Comparison of ENCODE assay signal across 18 cellular contexts in the genomic region with DNA sequence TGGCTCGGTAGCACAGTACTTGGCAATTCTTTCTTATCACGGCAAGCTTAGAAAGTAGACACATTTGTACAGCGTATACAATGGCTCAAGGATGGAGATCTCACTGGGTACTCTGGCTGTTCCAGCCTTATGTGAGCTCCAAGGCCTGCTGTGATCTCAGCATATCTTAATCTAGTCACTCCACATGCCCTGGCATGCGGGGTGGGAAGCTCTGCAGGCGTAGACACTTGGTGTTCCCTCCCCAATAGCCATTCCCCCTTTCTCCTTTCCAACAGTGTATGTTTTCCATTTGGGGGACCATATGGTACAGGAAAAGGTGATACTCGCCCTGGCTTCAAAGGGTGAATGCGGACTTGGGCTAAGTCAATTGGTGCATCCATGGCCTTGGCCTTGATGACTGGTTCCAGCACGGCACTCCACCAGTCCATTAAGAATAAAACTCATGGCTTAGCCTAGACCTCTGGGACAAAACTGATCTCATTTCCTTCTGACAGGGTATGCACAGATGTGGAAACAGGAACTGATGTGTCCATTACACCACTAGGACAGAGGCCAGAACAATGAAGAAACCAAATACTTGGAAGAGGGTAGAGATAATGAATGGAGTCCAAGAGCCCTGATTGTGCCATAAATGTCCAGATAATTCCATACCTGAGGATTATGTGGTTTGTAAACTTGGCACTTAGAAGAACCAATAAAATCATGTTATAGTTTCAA. TPM values are rescaled to one million over a fixed set of nuclear protein-coding genes. Genes with fewer than 3 reads are reported as not detected.
DNase-seq lines count a peak whose midpoint lies in the region; ATAC-seq and TF ChIP-seq lines count a peak whose summit lies in the region.
"Had no signal": no experiment of that assay in that cellular context is flagged by ENCODE, and none has a peak within 500 bp of the region (broad histone marks: within the 10 kb centered on the region; RNA-seq: fewer than 3 reads in every experiment).

No MANE protein-coding gene starts in this region.

- BruUV-seq in MCF 10A (replicated peaks; lab: Mats Ljungman, UMichigan), result no TSS peak

- H3K4me3 ChIP-seq in breast epithelium (no peak overlapping the region), fibroblast of mammary gland (ENCODE audit: control insufficient read depth, low read depth, low read length) (no peak overlapping the region), upper lobe of left lung (no peak overlapping the region)
- H3K4me3 ChIP-seq: dorsolateral prefrontal cortex, esophagus squamous epithelium, sigmoid colon had no signal

- H3K27ac Mint-ChIP-seq in MCF 10A (ENCODE audit: low read depth, unreplicated experiment) (no peak overlapping the region), mesothelial cell of epicardium (no peak overlapping the region)
- H3K27ac Mint-ChIP-seq: activated naive CD4-positive, alpha-beta T cell treated with anti-CD3 and anti-CD28 coated beads, Interleukin-2, amount 10 ng/mL, durations not matched to agents 7 days and 5 days; CD4-positive, CD25-positive, alpha-beta regulatory T cell had no signal

- no peaks in the 10 kb centered on the region for H3K36me3 ChIP-seq in breast epithelium
- H3K36me3 ChIP-seq in upper lobe of left lung, result no peaks in the 10 kb centered on the region
- H3K36me3 ChIP-seq: esophagus squamous epithelium, sigmoid colon had no signal

- intact Hi-C loops in MCF 10A (cut with micrococcal nuclease) (no loop called here), breast epithelium (cut with DNase I; ENCODE audit: low total_unique reads) (no loop called here)

- no peaks in the 10 kb centered on the region for H3K4me1 ChIP-seq in breast epithelium
- H3K4me1 ChIP-seq in upper lobe of left lung, result no peaks in the 10 kb centered on the region
- H3K4me1 ChIP-seq: esophagus squamous epithelium, sigmoid colon had no signal

- H3K9me3 Mint-ChIP-seq in MCF 10A (ENCODE audit: unreplicated experiment) (no peaks in the 10 kb centered on the region), mesothelial cell of epicardium (peaks cover 8% of the 10 kb centered on the region)
- H3K9me3 Mint-ChIP-seq: activated naive CD4-positive, alpha-beta T cell treated with anti-CD3 and anti-CD28 coated beads, Interleukin-2, amount 10 ng/mL, durations not matched to agents 7 days and 5 days had no signal

- H3K27me3 ChIP-seq in breast epithelium (no peaks in the 10 kb centered on the region), upper lobe of left lung (no peaks in the 10 kb centered on the region)
- H3K27me3 ChIP-seq: dorsolateral prefrontal cortex, esophagus squamous epithelium, sigmoid colon had no signal

- no peaks in the 10 kb centered on the region for H3K4me1 Mint-ChIP-seq in MCF 10A (ENCODE audit: insufficient read depth, unreplicated experiment)
- no peaks in the 10 kb centered on the region for H3K4me1 Mint-ChIP-seq in mesothelial cell of epicardium

- H3K9me3 ChIP-seq in breast epithelium (peaks cover 6 to 8% of the 10 kb centered on the region in 2 donors), upper lobe of left lung (no peaks in the 10 kb centered on the region)
- H3K9me3 ChIP-seq: esophagus squamous epithelium, sigmoid colon had no signal

- CTCF ChIA-PET in MCF 10A (lab: Yijun Ruan, JAX), result interaction anchor here (0.6 to 0.7 kb wide), 2 partner anchors 16 to 17 kb away, joined by 3 read pairs; no protein-coding TSS in a partner anchor

- TF ChIP-seq POLR2A in breast epithelium (IDR thresholded peaks at IDR 0.05), result no peak
- no peak for TF ChIP-seq POLR2A in upper lobe of left lung (IDR thresholded peaks at IDR 0.05)

- H3K27ac ChIP-seq in breast epithelium (no peak overlapping the region), upper lobe of left lung (no peak overlapping the region)
- H3K27ac ChIP-seq: dorsolateral prefrontal cortex, esophagus squamous epithelium, sigmoid colon had no signal

- H3K4me3 Mint-ChIP-seq in MCF 10A (ENCODE audit: unreplicated experiment) (no peak overlapping the region), mesothelial cell of epicardium (no peak overlapping the region)
- H3K4me3 Mint-ChIP-seq: activated naive CD4-positive, alpha-beta T cell treated with anti-CD3 and anti-CD28 coated beads, Interleukin-2, amount 10 ng/mL, durations not matched to agents 7 days and 5 days; CD4-positive, CD25-positive, alpha-beta regulatory T cell had no signal

- ATAC-seq in upper lobe of left lung (ENCODE audit: low FRiP score in 2 of 2), result peak; percentile 20 to 79

- TF ChIP-seq CTCF in MCF 10A (IDR thresholded peaks at IDR 0.05; ENCODE audit: unreplicated experiment) (no peak), breast epithelium (IDR thresholded peaks at IDR 0.05) (no peak), fibroblast of mammary gland (conservative IDR thresholded peaks at IDR 0.05; ENCODE audit: control insufficient read depth, insufficient read depth, low read depth, low read length) (no peak), upper lobe of left lung (IDR thresholded peaks at IDR 0.05) (no peak), mesothelial cell of epicardium (IDR thresholded peaks at IDR 0.05; ENCODE audit: unreplicated experiment) (no peak)

- TF ChIP-seq EP300 in upper lobe of left lung (IDR thresholded peaks at IDR 0.05), result no peak

- H3K36me3 Mint-ChIP-seq in MCF 10A (ENCODE audit: insufficient read depth, unreplicated experiment), result no peaks in the 10 kb centered on the region
- H3K36me3 Mint-ChIP-seq in mesothelial cell of epicardium, result peaks cover 14% of the 10 kb centered on the region
- H3K36me3 Mint-ChIP-seq: activated naive CD4-positive, alpha-beta T cell treated with anti-CD3 and anti-CD28 coated beads, Interleukin-2, amount 10 ng/mL, durations not matched to agents 7 days and 5 days; CD4-positive, CD25-positive, alpha-beta regulatory T cell had no signal

- H3K27me3 Mint-ChIP-seq in MCF 10A (ENCODE audit: insufficient read depth, unreplicated experiment) (no peaks in the 10 kb centered on the region), mesothelial cell of epicardium (ENCODE audit: low read depth) (no peaks in the 10 kb centered on the region)

- DNase-seq in MCF 10A (ENCODE audit: unreplicated experiment), result peak; percentile 53
- no peak for DNase-seq in breast epithelium (ENCODE audit: low spot score in 2 of 2)
- DNase-seq in amniotic epithelial cell (ENCODE audit: low read depth), result peak; percentile 86
- peak; percentile 86 for DNase-seq in fibroblast of mammary gland (ENCODE audit: low read depth)
- no peak for DNase-seq in upper lobe of left lung
- DNase-seq in NCI-H446 (lab: John Stamatoyannopoulos, UW), result no peak
- no peak for DNase-seq in mesothelial cell of epicardium (ENCODE audit: low spot score in 2 of 2, unreplicated experiment in 2 of 2)
- no peak for DNase-seq in DMS153 treated with DMSO at 0.1 percent for 48 hours (lab: John Stamatoyannopoulos, UW; ENCODE audit: unreplicated experiment)
- DNase-seq: activated naive CD4-positive, alpha-beta T cell treated with anti-CD3 and anti-CD28 coated beads, Interleukin-2, amount 10 ng/mL, durations not matched to agents 7 days and 5 days; activated T-cell treated with anti-CD3 and anti-CD28 coated beads, Interleukin-2, amount 50 U/mL, for 1 hour; CD4-positive, CD25-positive, alpha-beta regulatory T cell; DMS79 treated with DMSO at 0.1 percent for 48 hours; esophagus squamous epithelium; Karpas-422; NCI-H187 treated with DMSO at 0.1 percent for 48 hours; NCI-H510A treated with DMSO at 0.1 percent for 48 hours; sigmoid colon had no signal

- WGBS in upper lobe of left lung, 2 donors, result 93 to 96% methylated on average over 8 of the region's 8 CpGs

- POLR2A ChIA-PET in MCF 10A (lab: Yijun Ruan, JAX), result interaction anchor here (0.8 kb wide), 1 partner anchor 32 kb away, joined by 3 read pairs; no protein-coding TSS in a partner anchor

RNA-seq across cellular contexts. Expression of gene TGIF1, which starts 28.4 kb away (rescaled TPM):
- 161 and 172 TPM in 2 replicates for total RNA-seq in MCF 10A (2022)
- total RNA-seq in breast epithelium, result 100 to 1,000 TPM in 2 of 3 donors, 10 to 100 TPM in 1; 67.7 to 161 (median 108) TPM
- total RNA-seq in upper lobe of left lung, result 10 to 100 TPM; 55.8 to 87.0 (median 64.8) TPM
- 96.6 to 110 TPM (median 103 TPM) in 3 replicates for total RNA-seq in mesothelial cell of epicardium

Comparison
In these comparisons a context has a peak if more than half of its experiments do, and no peak if none do; other contexts are left out.
1. DNase-seq: peak in MCF 10A (single experiment), amniotic epithelial cell (single experiment) and fibroblast of mammary gland (single experiment); none in breast epithelium (0 of 2), upper lobe of left lung (0 of 2), NCI-H446 (0 of 2), mesothelial cell of epicardium (0 of 2) and DMS153 treated with DMSO at 0.1 percent for 48 hours (single experiment).